Comparison of ENCODE assay signal across 22 cellular contexts in the genomic region with DNA sequence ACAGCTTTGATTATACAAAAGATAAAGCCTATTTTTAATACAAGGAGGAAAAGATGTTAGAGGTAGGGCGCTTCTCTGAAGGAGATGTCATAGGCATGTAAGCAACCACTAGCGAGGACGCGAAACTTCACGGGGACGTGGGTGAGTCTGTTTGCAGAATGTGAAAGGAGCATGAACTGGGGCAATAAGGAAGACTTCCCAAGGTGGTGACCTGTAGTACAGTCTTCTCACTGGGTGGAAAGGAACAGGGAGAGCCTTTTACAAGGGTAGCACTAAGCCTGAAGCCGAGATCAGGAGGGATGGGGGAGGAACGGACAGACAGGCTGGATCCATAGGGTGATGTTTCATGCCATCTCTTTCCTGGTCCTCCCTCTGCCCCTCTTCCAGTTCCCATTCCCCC. TPM values are rescaled to one million over a fixed set of nuclear protein-coding genes. Genes with fewer than 3 reads are reported as not detected.
A peak's percentile ranks its signal among the peaks of the same experiment; 100 is the strongest.
DNase-seq lines count a peak whose midpoint lies in the region; ATAC-seq and TF ChIP-seq lines count a peak whose summit lies in the region.
"Had no signal": no experiment of that assay in that cellular context is flagged by ENCODE, and none has a peak within 500 bp of the region (broad histone marks: within the 10 kb centered on the region; RNA-seq: fewer than 3 reads in every experiment).

No MANE protein-coding gene starts in this region.

- in situ Hi-C loops in IMR-90 (cut with MboI; ENCODE audit: low sequenced_read_pairs): no loop called here

- BruUV-seq in IMR-90 (replicated peaks; lab: Mats Ljungman, UMichigan): no TSS peak

- no peak overlapping the region for H3K56ac ChIP-seq in IMR-90 (ENCODE audit: extremely low read depth, insufficient read depth, low read length)

- no peak for TF ChIP-seq RAD21 in IMR-90 (IDR thresholded peaks at IDR 0.05; ENCODE audit: low read length)

- peaks cover 7% of the 10 kb centered on the region; the same call in 1 of the 2 replicates for H3K9me1 ChIP-seq in IMR-90 (ENCODE audit: insufficient read depth, low read length)

- H3K9me3 Mint-ChIP-seq in brain: no peaks in the 10 kb centered on the region
- H3K9me3 Mint-ChIP-seq: HFFc6 had no signal

- no peak overlapping the region for H2BK5ac ChIP-seq in IMR-90 (ENCODE audit: low read depth, low read length, poor library complexity, severe bottlenecking)

- H2AK9ac ChIP-seq in IMR-90 (replicated peaks; ENCODE audit: low read depth, low read length, poor library complexity): peak overlapping the region; percentile 71

- H3K4ac ChIP-seq in IMR-90 (ENCODE audit: low read depth, low read length): peak overlapping the region; percentile 18; the same call in 1 of the 2 replicates

- H3K18ac ChIP-seq in IMR-90 (ENCODE audit: low read depth, low read length): no peak overlapping the region

- H4K8ac ChIP-seq in IMR-90 (ENCODE audit: low read depth in 2 of 2, low read length in 2 of 2): no peak overlapping the region; a peak in 1 of 4 replicates

- no peaks in the 10 kb centered on the region for H3K79me1 ChIP-seq in IMR-90 (ENCODE audit: low read depth in 1 of 2, low read length in 2 of 2)

- TF ChIP-seq CTCF in IMR-90 (conservative IDR thresholded peaks at IDR 0.05; ENCODE audit: low read depth, low read length) (no peak), brain (conservative IDR thresholded peaks at IDR 0.05) (no peak), BE2C (IDR thresholded peaks at IDR 0.05; ENCODE audit: low read depth, low read length) (no peak)

- H3K27ac ChIP-seq in IMR-90 (ENCODE audit: insufficient read depth, low read length): no peak overlapping the region
- H3K27ac ChIP-seq: C4-2B, KMS-11 had no signal

- no peaks in the 10 kb centered on the region for H3K36me3 Mint-ChIP-seq in brain

- POLR2A ChIA-PET in IMR-90 (lab: Charles Lee; ENCODE audit: unreplicated experiment): no interaction called here

- dilution Hi-C loops in IMR-90 (cut with HindIII; ENCODE audit: low sequenced_read_pairs, unreplicated experiment): no loop called here

- H3K27me3 ChIP-seq in IMR-90 (ENCODE audit: control insufficient read depth, insufficient read depth, low read length): no peaks in the 10 kb centered on the region
- no peaks in the 10 kb centered on the region for H3K27me3 ChIP-seq in BE2C

- peak overlapping the region in 3 of 5 experiments; percentile 19 to 69 (median 41) for H3K27ac Mint-ChIP-seq in brain
- H3K27ac Mint-ChIP-seq: HFFc6 had no signal

- no peak overlapping the region for H4K5ac ChIP-seq in IMR-90 (ENCODE audit: low read depth, low read length)

- TF ChIP-seq POLR2A in IMR-90 (IDR thresholded peaks at IDR 0.05; ENCODE audit: low read depth, low read length): no peak

- H3K27me3 Mint-ChIP-seq in brain: peaks cover 58% of the 10 kb centered on the region

- no peak overlapping the region for H3K9ac ChIP-seq in IMR-90 (ENCODE audit: low read depth, low read length)
- H3K9ac ChIP-seq: KMS-11 had no signal

- H2BK20ac ChIP-seq in IMR-90 (ENCODE audit: low read depth, low read length): 0 out of 2 replicates have a peak overlapping the region, but pooled peaks have one; percentile 34

- no peak overlapping the region for H3K4me3 Mint-ChIP-seq in brain
- H3K4me3 Mint-ChIP-seq: HFFc6 had no signal

- H3K4me1 Mint-ChIP-seq in brain: peaks cover 29% of the 10 kb centered on the region

- intact Hi-C loops in IMR-90 (cut with micrococcal nuclease) (no loop called here), left colon (cut with DNase I, micrococcal nuclease) (no loop called here), sciatic nerve (cut with DNase I) (no loop called here)

- DNase-seq in IMR-90: no peak
- DNase-seq in left colon: peak; percentile 68 to 76
- no peak for DNase-seq in sciatic nerve (ENCODE audit: low spot score)
- no peak for DNase-seq in BE2C
- no peak for DNase-seq in NCI-H524 treated with DMSO at 0.1 percent for 48 hours (lab: John Stamatoyannopoulos, UW)
- no peak for DNase-seq in GM03348 (ENCODE audit: low spot score)
- DNase-seq: DMS79, H7, HFFc6, NCI-H1048, NCI-H146, NCI-H2081, NCI-H510A, NCI-H82, RPMI8226, SIG-M5 had no signal

- H3K23ac ChIP-seq in IMR-90 (ENCODE audit: low read depth, low read length): 0 out of 2 replicates have a peak overlapping the region, but pooled peaks have one; percentile 41

- H3K4me2 ChIP-seq in IMR-90 (ENCODE audit: low read depth, low read length): no peak overlapping the region
- H3K4me2 ChIP-seq: A549, KMS-11 had no signal

- H2BK15ac ChIP-seq in IMR-90 (ENCODE audit: low read depth, low read length): no peak overlapping the region

- H3K4me1 ChIP-seq in IMR-90 (ENCODE audit: control insufficient read depth, insufficient read depth, low read length) (peaks cover 8% of the 10 kb centered on the region), BE2C (no peaks in the 10 kb centered on the region)

- no peak for ATAC-seq in IMR-90 (ENCODE audit: low read depth)
- peak; percentile 93 for ATAC-seq in left colon
- peak; percentile 7 for ATAC-seq in sciatic nerve
- ATAC-seq: A549, HepG2, SK-N-SH treated with all-trans-retinoic acid at 6 μM for 48 hours had no signal

- H2AFZ ChIP-seq in IMR-90 (replicated peaks; ENCODE audit: low read length, poor library complexity): peak overlapping the region; percentile 1

- H3K36me3 ChIP-seq in IMR-90 (ENCODE audit: control insufficient read depth, insufficient read depth, low read length): no peaks in the 10 kb centered on the region
- H3K36me3 ChIP-seq in BE2C: no peaks in the 10 kb centered on the region

- H3K9me3 ChIP-seq in IMR-90 (ENCODE audit: control insufficient read depth, insufficient read depth, low read length): no peaks in the 10 kb centered on the region
- H3K9me3 ChIP-seq in BE2C: no peaks in the 10 kb centered on the region
- H3K9me3 ChIP-seq: A549 had no signal

- no peaks in the 10 kb centered on the region for H4K20me1 ChIP-seq in IMR-90 (ENCODE audit: insufficient read depth, low read length)

- H2AK5ac ChIP-seq in IMR-90 (ENCODE audit: low read depth, low read length): peak overlapping the region; percentile 23

- H3K14ac ChIP-seq in IMR-90 (replicated peaks; ENCODE audit: low read depth, low read length): 0 out of 2 replicates have a peak overlapping the region, but pooled peaks have one; percentile 40

- WGBS in IMR-90 (ENCODE audit: extremely low coverage in 2 of 2, insufficient read length in 1 of 2), 2 experiments: 75% methylated on average over 4 of the region's 8 CpGs; no CpG with 5 or more reads in 1 of the 2 experiments

- H4K91ac ChIP-seq in IMR-90 (ENCODE audit: insufficient read depth, low read depth, low read length): 0 out of 2 replicates have a peak overlapping the region, but pooled peaks have one; percentile 23

- H3K4me3 ChIP-seq in IMR-90 (ENCODE audit: insufficient read depth, low read depth, low read length) (no peak overlapping the region), BE2C (ENCODE audit: low read depth, low read length) (no peak overlapping the region)
- H3K4me3 ChIP-seq: A549 had no signal

- CTCF ChIA-PET in IMR-90 (lab: Yijun Ruan, JAX): no interaction called here

- H2BK120ac ChIP-seq in IMR-90 (ENCODE audit: low read depth, low read length): peak overlapping the region; percentile 35

TF ChIP-seq in IMR-90, 13 proteins besides CTCF, POLR2A, EP300 and RAD21:
- TF ChIP-seq NFE2L2 (IDR thresholded peaks at IDR 0.05; ENCODE audit: low read depth, low read length) (no peak), MAZ (IDR thresholded peaks at IDR 0.05; ENCODE audit: borderline replicate concordance, low read depth, low read length) (no peak), CEBPB (IDR thresholded peaks at IDR 0.05; ENCODE audit: low read depth, low read length) (no peak), MAFK (IDR thresholded peaks at IDR 0.05; ENCODE audit: low read depth, low read length) (no peak)

RNA-seq across cellular contexts. Expression of gene MICAL2, which starts 10.0 kb away (rescaled TPM):
- total RNA-seq in IMR-90 (2012; rRNA removed) (285 and 336 TPM in 2 replicates), left colon (100 to 1,000 TPM; 268 to 361 TPM), sciatic nerve (92.4 TPM)
- polyA plus RNA-seq in IMR-90 (2012; rRNA removed) (141 and 170 TPM in 2 replicates), brain (ENCODE audit: insufficient read depth, low read depth, low replicate concordance) (62.9 TPM)
- 63.9 and 84.9 TPM in 2 replicates for polyA plus RNA-seq in IMR-90 (2012; cell fraction: cytosol; rRNA removed)
- 109 and 162 TPM in 2 replicates for polyA plus RNA-seq in IMR-90 (2012; cell fraction: nucleus; rRNA removed; ENCODE audit: low replicate concordance)
- 5.7 TPM for polyA plus RNA-seq in BE2C (2012; ENCODE audit: insufficient read depth, insufficient read length, low read depth)

Comparison
In these comparisons a context has a peak if more than half of its experiments do, and no peak if none do; other contexts are left out.
1. DNase-seq: peak in left colon (2 of 2); none in IMR-90 (single experiment), sciatic nerve (single experiment), BE2C (single experiment), NCI-H524 treated with DMSO at 0.1 percent for 48 hours (single experiment) and GM03348 (single experiment).